In genomic region chr1:93328809-93329477, GRCh38 we compare ENCODE assay signal across 9 cellular contexts. TPM values are rescaled to one million over a fixed set of nuclear protein-coding genes. Genes with fewer than 3 reads are reported as not detected.
DNase-seq lines count a peak whose midpoint lies in the region; ATAC-seq and TF ChIP-seq lines count a peak whose summit lies in the region.
"Had no signal": no experiment of that assay in that cellular context is flagged by ENCODE, and none has a peak within 500 bp of the region (broad histone marks: within the 10 kb centered on the region; RNA-seq: fewer than 3 reads in every experiment).

No MANE protein-coding gene starts in this region.

- H3K4me1 Mint-ChIP-seq in HFFc6 (ENCODE audit: low read depth) (peaks cover 58% of the 10 kb centered on the region), nephron progenitor cell (no peaks in the 10 kb centered on the region), immature natural killer cell (no peaks in the 10 kb centered on the region)
- no peaks in the 10 kb centered on the region for H3K4me1 Mint-ChIP-seq in activated CD4-positive, alpha-beta memory T cell treated with anti-CD3 and anti-CD28 coated beads for 36 hours (ENCODE audit: low read depth)

- H3K36me3 Mint-ChIP-seq in HFFc6 (ENCODE audit: low read depth) = peaks cover 5% of the 10 kb centered on the region; the same call in 1 of the 2 replicates
- H3K36me3 Mint-ChIP-seq in nephron progenitor cell (ENCODE audit: low read depth) = peaks cover 5% of the 10 kb centered on the region
- peaks cover 0 to 16% (median 7%) of the 10 kb centered on the region in 3 donors for H3K36me3 Mint-ChIP-seq in immature natural killer cell
- no peaks in the 10 kb centered on the region for H3K36me3 Mint-ChIP-seq in activated CD4-positive, alpha-beta memory T cell treated with anti-CD3 and anti-CD28 coated beads for 36 hours

- H3K27me3 Mint-ChIP-seq in HFFc6 (ENCODE audit: insufficient read depth) (no peaks in the 10 kb centered on the region), nephron progenitor cell (ENCODE audit: low read depth, poor library complexity) (peaks cover 3% of the 10 kb centered on the region), immature natural killer cell (ENCODE audit: low read depth in 3 of 3) (peaks cover 0 to 1% (median 0%) of the 10 kb centered on the region in 3 donors)
- H3K27me3 Mint-ChIP-seq in activated CD4-positive, alpha-beta memory T cell treated with anti-CD3 and anti-CD28 coated beads for 36 hours = no peaks in the 10 kb centered on the region

- no peaks in the 10 kb centered on the region for H3K9me3 Mint-ChIP-seq in HFFc6
- no peaks in the 10 kb centered on the region for H3K9me3 Mint-ChIP-seq in nephron progenitor cell
- no peaks in the 10 kb centered on the region for H3K9me3 Mint-ChIP-seq in immature natural killer cell
- H3K9me3 Mint-ChIP-seq in activated CD4-positive, alpha-beta memory T cell treated with anti-CD3 and anti-CD28 coated beads for 36 hours = no peaks in the 10 kb centered on the region
- H3K9me3 Mint-ChIP-seq: T-helper 1 cell treated with Interleukin-12 subunit alpha and Interleukin-12 subunit beta and Interleukin-4 antibody, amounts not matched to agents 30 μg/mL and 1 μg/mL, for 36 hours had no signal

- DNase-seq in HFFc6 (peak; percentile 29), NCI-H446 treated with DMSO at 0.1 percent for 48 hours (lab: John Stamatoyannopoulos, UW) (peak; percentile 83), nephron progenitor cell (no peak), immature natural killer cell (no peak), globus pallidus (ENCODE audit: low spot score) (no peak), LoVo (ENCODE audit: low spot score) (no peak)
- DNase-seq in activated CD4-positive, alpha-beta memory T cell treated with anti-CD3 and anti-CD28 coated beads for 36 hours = no peak

- peak overlapping the region; percentile 3; the same call in 1 of the 2 replicates for H3K4me3 Mint-ChIP-seq in HFFc6
- no peak overlapping the region for H3K4me3 Mint-ChIP-seq in nephron progenitor cell
- no peak overlapping the region for H3K4me3 Mint-ChIP-seq in immature natural killer cell
- no peak overlapping the region for H3K4me3 Mint-ChIP-seq in activated CD4-positive, alpha-beta memory T cell treated with anti-CD3 and anti-CD28 coated beads for 36 hours
- H3K4me3 Mint-ChIP-seq: T-helper 1 cell treated with Interleukin-12 subunit alpha and Interleukin-12 subunit beta and Interleukin-4 antibody, amounts not matched to agents 30 μg/mL and 1 μg/mL, for 36 hours had no signal

- POLR2A ChIA-PET in activated CD4-positive, alpha-beta memory T cell treated with anti-CD3 and anti-CD28 coated beads for 36 hours (lab: Charles Lee) = interaction anchor here (2.0 kb wide), 1 partner anchor 16 kb away, joined by 5 read pairs; the partner anchor contains the start of gene DR1

- peak; percentile 42 for ATAC-seq in GM18868 (IDR thresholded peaks at IDR 0.05; ENCODE audit: unreplicated experiment)

- intact Hi-C loops in activated CD4-positive, alpha-beta memory T cell treated with anti-CD3 and anti-CD28 coated beads for 36 hours (cut with micrococcal nuclease) = no loop called here

- H3K27ac Mint-ChIP-seq in HFFc6 (peak overlapping the region; percentile 22), nephron progenitor cell (peak overlapping the region; percentile 39), immature natural killer cell (no peak overlapping the region)
- no peak overlapping the region for H3K27ac Mint-ChIP-seq in activated CD4-positive, alpha-beta memory T cell treated with anti-CD3 and anti-CD28 coated beads for 36 hours
- H3K27ac Mint-ChIP-seq: T-helper 1 cell treated with Interleukin-12 subunit alpha and Interleukin-12 subunit beta and Interleukin-4 antibody, amounts not matched to agents 30 μg/mL and 1 μg/mL, for 36 hours had no signal

- TF ChIP-seq CTCF in HFFc6 (IDR thresholded peaks at IDR 0.05) (no peak), nephron progenitor cell (IDR thresholded peaks at IDR 0.05) (no peak)

- CTCF ChIA-PET in activated CD4-positive, alpha-beta memory T cell treated with anti-CD3 and anti-CD28 coated beads for 36 hours (lab: Charles Lee) = no interaction called here

RNA-seq across cellular contexts. Expression of gene DR1, which starts 16.8 kb away (rescaled TPM):
- 10 to 100 TPM; 76.8 to 90.8 (median 83.1) TPM for total RNA-seq in HFFc6 (2021; fragmentation: NEBNext Ultra II Directional; extraction: Animal tissue kit (Norgen Biotek cat#: 25700))
- polyA plus RNA-seq in immature natural killer cell = 10 to 100 TPM; 48.0 to 87.9 (median 80.5) TPM
- 10 to 100 TPM; 74.9 to 77.4 TPM for total RNA-seq in activated CD4-positive, alpha-beta memory T cell treated with anti-CD3 and anti-CD28 coated beads for 36 hours

Comparison
In these comparisons a context has a peak if more than half of its experiments do, and no peak if none do; other contexts are left out.
1. DNase-seq: peak in HFFc6 (single experiment) and NCI-H446 treated with DMSO at 0.1 percent for 48 hours (single experiment); none in nephron progenitor cell (single experiment), immature natural killer cell (0 of 3), activated CD4-positive, alpha-beta memory T cell treated with anti-CD3 and anti-CD28 coated beads for 36 hours (single experiment), globus pallidus (single experiment) and LoVo (single experiment).
2. H3K27ac Mint-ChIP-seq: peak in HFFc6 (single experiment) and nephron progenitor cell (single experiment); none in immature natural killer cell (0 of 6) and activated CD4-positive, alpha-beta memory T cell treated with anti-CD3 and anti-CD28 coated beads for 36 hours (single experiment).